In the genomic region with DNA sequence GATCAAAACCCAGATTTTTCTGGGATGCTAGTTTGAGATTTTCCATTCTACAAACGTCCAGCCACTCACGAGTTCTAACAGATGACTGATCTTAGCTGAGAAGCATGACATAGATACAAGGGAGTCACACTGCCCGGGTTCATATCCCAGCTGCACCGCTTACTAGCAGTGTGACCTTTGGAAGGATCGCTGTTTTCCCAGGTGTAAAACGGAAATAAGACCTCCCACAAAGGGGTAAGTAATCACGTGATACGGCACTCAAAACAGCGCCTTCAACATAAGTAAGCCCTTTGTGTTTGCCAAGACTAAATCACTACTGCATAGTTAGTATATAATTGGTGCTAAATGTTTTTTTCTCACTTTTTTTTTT, we compare ENCODE assay signal across 8 cellular contexts. TPM values are rescaled to one million over a fixed set of nuclear protein-coding genes. Genes with fewer than 3 reads are reported as not detected.
DNase-seq lines count a peak whose midpoint lies in the region; ATAC-seq, FAIRE-seq and TF ChIP-seq lines count a peak whose summit lies in the region.

No MANE protein-coding gene starts in this region.

- H3K36me3 Mint-ChIP-seq in CD8-positive, alpha-beta memory T cell, result peaks cover 4 to 35% (median 13%) of the 10 kb centered on the region in 3 donors
- H3K36me3 Mint-ChIP-seq in T-helper 17 cell (ENCODE audit: low read depth), result peaks cover 10% of the 10 kb centered on the region

- ATAC-seq in T-helper 17 cell, result peak; percentile 6
- no peak for ATAC-seq in aorta (ENCODE audit: low FRiP score)
- no peak for ATAC-seq in GM19023 (IDR thresholded peaks at IDR 0.05; ENCODE audit: unreplicated experiment)

- TF ChIP-seq POLR2A in H54 (IDR thresholded peaks at IDR 0.05; ENCODE audit: low read depth, low read length), result no peak

- H3K9me3 ChIP-seq in CD8-positive, alpha-beta memory T cell (ENCODE audit: low read length), result no peaks in the 10 kb centered on the region
- no peaks in the 10 kb centered on the region for H3K9me3 ChIP-seq in T-helper 17 cell (ENCODE audit: control insufficient read depth, low read length, poor library complexity, severe bottlenecking)
- no peaks in the 10 kb centered on the region for H3K9me3 ChIP-seq in duodenal mucosa (ENCODE audit: control insufficient read depth in 1 of 2, low read length in 2 of 2)
- H3K9me3 ChIP-seq in aorta (ENCODE audit: control insufficient read depth, low read length), result no peaks in the 10 kb centered on the region

- H3K4me3 Mint-ChIP-seq in CD8-positive, alpha-beta memory T cell, result peak overlapping the region; percentile 87 to 98 (median 96)
- peak overlapping the region; percentile 98 for H3K4me3 Mint-ChIP-seq in T-helper 17 cell

- peak overlapping the region; percentile 91 to 99 (median 98) for H3K27ac Mint-ChIP-seq in CD8-positive, alpha-beta memory T cell
- peak overlapping the region; percentile 99 for H3K27ac Mint-ChIP-seq in T-helper 17 cell

- FAIRE-seq in H54 (lab: Jason Lieb, UNC), result no peak

- intact Hi-C loops in aorta (cut with DNase I), result loop anchor here (2.0 to 5.0 kb wide), 2 partner anchors 72 to 76 kb away; a partner anchor contains a TSS

- peaks cover 0 to 4% of the 10 kb centered on the region in 2 donors for H3K27me3 Mint-ChIP-seq in CD8-positive, alpha-beta memory T cell
- H3K27me3 Mint-ChIP-seq in T-helper 17 cell, result peaks cover 4% of the 10 kb centered on the region

- H3K9me3 Mint-ChIP-seq in CD8-positive, alpha-beta memory T cell, result no peaks in the 10 kb centered on the region

- peak overlapping the region; percentile 86 for H3K27ac ChIP-seq in CD8-positive, alpha-beta memory T cell (ENCODE audit: low read depth, low read length)
- H3K27ac ChIP-seq in duodenal mucosa (ENCODE audit: low read depth, low read length) (no peak overlapping the region), aorta (ENCODE audit: low read depth in 1 of 2, low read length in 2 of 2) (no peak overlapping the region)

- peak overlapping the region; percentile 83 for H3K4me3 ChIP-seq in CD8-positive, alpha-beta memory T cell (ENCODE audit: low read length)
- peak overlapping the region; percentile 80 for H3K4me3 ChIP-seq in Jurkat, Clone E6-1 (ENCODE audit: low read length)
- H3K4me3 ChIP-seq in duodenal mucosa (ENCODE audit: low read depth in 1 of 2, low read length in 2 of 2) (peak overlapping the region; percentile 94), aorta (ENCODE audit: low read length in 2 of 2) (peak overlapping the region; percentile 77 to 83)

- no peaks in the 10 kb centered on the region for H3K27me3 ChIP-seq in CD8-positive, alpha-beta memory T cell (ENCODE audit: insufficient read depth, low read length, poor library complexity, severe bottlenecking)
- H3K27me3 ChIP-seq in duodenal mucosa (ENCODE audit: control insufficient read depth in 1 of 2, insufficient read depth in 2 of 2, low read length in 2 of 2) (no peaks in the 10 kb centered on the region), aorta (ENCODE audit: control insufficient read depth in 1 of 2, insufficient read depth in 2 of 2, low read length in 1 of 2) (no peaks in the 10 kb centered on the region)

- peaks cover 9% of the 10 kb centered on the region for H3K36me3 ChIP-seq in CD8-positive, alpha-beta memory T cell (ENCODE audit: insufficient read depth, low read length)
- peaks cover 6 to 18% of the 10 kb centered on the region in 2 donors for H3K36me3 ChIP-seq in duodenal mucosa (ENCODE audit: control insufficient read depth in 1 of 2, insufficient read depth in 2 of 2, low read length in 2 of 2)
- no peaks in the 10 kb centered on the region for H3K36me3 ChIP-seq in aorta (ENCODE audit: control insufficient read depth in 1 of 2, insufficient read depth in 2 of 2, low read length in 1 of 2)

- POLR2A ChIA-PET in CD8-positive, alpha-beta memory T cell (lab: Charles Lee), result interaction anchor here (1.0 kb wide), 2 partner anchors 9 to 591 kb away, joined by 3 to 6 read pairs; a partner anchor contains a TSS

- CTCF ChIA-PET in CD8-positive, alpha-beta memory T cell (lab: Charles Lee), result interaction anchor here (2.4 to 2.5 kb wide), 2 partner anchors 9 to 14 kb away, joined by 10 to 12 read pairs; no protein-coding TSS in a partner anchor

- 6 to 8% methylated on average over 9 of the region's 9 CpGs for WGBS in aorta, 2 donors

- peak overlapping the region; percentile 78 to 89 for H3K9ac ChIP-seq in duodenal mucosa (ENCODE audit: low read depth in 1 of 2, low read length in 2 of 2)

- peaks cover 23 to 39% (median 36%) of the 10 kb centered on the region in 3 donors for H3K4me1 Mint-ChIP-seq in CD8-positive, alpha-beta memory T cell
- H3K4me1 Mint-ChIP-seq in T-helper 17 cell, result peaks cover 23% of the 10 kb centered on the region

- no peak for DNase-seq in CD8-positive, alpha-beta memory T cell
- peak; percentile 41 for DNase-seq in Jurkat, Clone E6-1 (ENCODE audit: low read depth, low spot score)
- DNase-seq in T-helper 17 cell, result no peak
- peak; percentile 35 for DNase-seq in myocyte (ENCODE audit: low read depth)
- no peak for DNase-seq in aorta
- no peak for DNase-seq in H54 (ENCODE audit: insufficient read length, low spot score)

- peaks cover 23% of the 10 kb centered on the region for H3K4me1 ChIP-seq in CD8-positive, alpha-beta memory T cell (ENCODE audit: insufficient read depth, low read length)
- H3K4me1 ChIP-seq in duodenal mucosa (ENCODE audit: control insufficient read depth in 1 of 2, insufficient read depth in 2 of 2, low read length in 2 of 2) (peaks cover 15 to 17% of the 10 kb centered on the region in 2 donors), aorta (ENCODE audit: control insufficient read depth in 1 of 2, insufficient read depth in 2 of 2, low read length in 2 of 2) (no peaks in the 10 kb centered on the region)

RNA-seq across cellular contexts. Expression of a gene that starts 0.6 kb away (rescaled TPM):
- total RNA-seq in CD8-positive, alpha-beta memory T cell, result 10 to 100 TPM; 72.3 to 80.2 TPM
- 71.3 TPM for polyA plus RNA-seq in CD8-positive, alpha-beta memory T cell
- 80.4 TPM for polyA plus RNA-seq in Jurkat, Clone E6-1 (2012; ENCODE audit: insufficient read depth, insufficient read length)
- total RNA-seq in T-helper 17 cell (10 to 100 TPM; 24.8 to 26.9 TPM), myocyte (54.2 and 58.0 TPM in 2 replicates), aorta (10 to 100 TPM; 23.6 to 27.6 TPM)
- polyA plus RNA-seq in myocyte (2012), result 35.6 TPM
- 10 to 100 TPM; 23.3 to 40.1 TPM for polyA plus RNA-seq in aorta

Comparison
In these comparisons a context has a peak if more than half of its experiments do, and no peak if none do; other contexts are left out.
1. DNase-seq: peak in Jurkat, Clone E6-1 (single experiment) and myocyte (single experiment); none in CD8-positive, alpha-beta memory T cell (0 of 5), T-helper 17 cell (0 of 3), aorta (0 of 2) and H54 (single experiment).
2. Peak in every context shown above with its lines, with median percentiles within 50 percentile points of each other: H3K4me3 ChIP-seq.